Comparison of ENCODE assay signal across 20 cellular contexts in genomic region chr14:101151226-101151929, GRCh38.
DNase-seq lines count a peak whose midpoint lies in the region; ATAC-seq and TF ChIP-seq lines count a peak whose summit lies in the region.
"Had no signal": no experiment of that assay in that cellular context is flagged by ENCODE, and none has a peak within 500 bp of the region (broad histone marks: within the 10 kb centered on the region; RNA-seq: fewer than 3 reads in every experiment).

No MANE protein-coding gene starts in this region.

- DNase-seq in AG10803 (ENCODE audit: low read depth): no peak
- peak; percentile 5 for DNase-seq in M059J (ENCODE audit: low read depth)
- no peak for DNase-seq in coronary artery (ENCODE audit: low spot score)
- DNase-seq in mucosa of descending colon: no peak
- no peak for DNase-seq in NCI-H1417 (lab: John Stamatoyannopoulos, UW)
- no peak for DNase-seq in NCI-H2081 (lab: John Stamatoyannopoulos, UW)
- no peak for DNase-seq in GM20000 (ENCODE audit: low spot score)
- no peak for DNase-seq in activated CD4-positive, alpha-beta T cell treated with anti-CD3 and anti-CD28 coated beads for 1 hour
- DNase-seq: activated gamma-delta T cell; CD4-positive, CD25-positive, alpha-beta regulatory T cell; DMS53; gastrocnemius medialis; IMR-90; natural killer cell; NCI-H2029 treated with DMSO at 0.1 percent for 48 hours; NCI-H69; SJCRH30; trophoblast cell had no signal

- peak overlapping the region; percentile 10; the same call in 1 of the 2 replicates for H3K4me3 ChIP-seq in AG10803 (ENCODE audit: low read length)
- peak overlapping the region; percentile 53 for H3K4me3 ChIP-seq in coronary artery
- H3K4me3 ChIP-seq in mucosa of descending colon: no peak overlapping the region
- H3K4me3 ChIP-seq: gastrocnemius medialis, lung, prostate gland, SJCRH30 had no signal

- TF ChIP-seq CTCF in AG10803 (conservative IDR thresholded peaks at IDR 0.05; ENCODE audit: low read length) (no peak), coronary artery (IDR thresholded peaks at IDR 0.05) (no peak), mucosa of descending colon (IDR thresholded peaks at IDR 0.05) (no peak), GM20000 (IDR thresholded peaks at IDR 0.05; ENCODE audit: extremely low read depth, missing control alignments) (no peak)

- peak; percentile 45 for ATAC-seq in mucosa of descending colon
- ATAC-seq: gastrocnemius medialis, natural killer cell had no signal

- intact Hi-C loops in mucosa of descending colon (cut with DNase I, micrococcal nuclease): no loop called here

- H3K4me1 ChIP-seq in mucosa of descending colon (ENCODE audit: low read depth): no peaks in the 10 kb centered on the region
- H3K4me1 ChIP-seq: gastrocnemius medialis, prostate gland, SJCRH30 had no signal

- no peaks in the 10 kb centered on the region for H3K9me3 ChIP-seq in mucosa of descending colon
- H3K9me3 ChIP-seq: gastrocnemius medialis, prostate gland, SJCRH30 had no signal

- H3K27ac ChIP-seq in coronary artery: no peak overlapping the region
- H3K27ac ChIP-seq: gastrocnemius medialis, prostate gland, SJCRH30 had no signal

- H3K36me3 ChIP-seq in mucosa of descending colon (ENCODE audit: low read depth): no peaks in the 10 kb centered on the region
- H3K36me3 ChIP-seq: gastrocnemius medialis, prostate gland, SJCRH30 had no signal
